ENCODE assay signal across 1 cellular context in the genomic region with DNA sequence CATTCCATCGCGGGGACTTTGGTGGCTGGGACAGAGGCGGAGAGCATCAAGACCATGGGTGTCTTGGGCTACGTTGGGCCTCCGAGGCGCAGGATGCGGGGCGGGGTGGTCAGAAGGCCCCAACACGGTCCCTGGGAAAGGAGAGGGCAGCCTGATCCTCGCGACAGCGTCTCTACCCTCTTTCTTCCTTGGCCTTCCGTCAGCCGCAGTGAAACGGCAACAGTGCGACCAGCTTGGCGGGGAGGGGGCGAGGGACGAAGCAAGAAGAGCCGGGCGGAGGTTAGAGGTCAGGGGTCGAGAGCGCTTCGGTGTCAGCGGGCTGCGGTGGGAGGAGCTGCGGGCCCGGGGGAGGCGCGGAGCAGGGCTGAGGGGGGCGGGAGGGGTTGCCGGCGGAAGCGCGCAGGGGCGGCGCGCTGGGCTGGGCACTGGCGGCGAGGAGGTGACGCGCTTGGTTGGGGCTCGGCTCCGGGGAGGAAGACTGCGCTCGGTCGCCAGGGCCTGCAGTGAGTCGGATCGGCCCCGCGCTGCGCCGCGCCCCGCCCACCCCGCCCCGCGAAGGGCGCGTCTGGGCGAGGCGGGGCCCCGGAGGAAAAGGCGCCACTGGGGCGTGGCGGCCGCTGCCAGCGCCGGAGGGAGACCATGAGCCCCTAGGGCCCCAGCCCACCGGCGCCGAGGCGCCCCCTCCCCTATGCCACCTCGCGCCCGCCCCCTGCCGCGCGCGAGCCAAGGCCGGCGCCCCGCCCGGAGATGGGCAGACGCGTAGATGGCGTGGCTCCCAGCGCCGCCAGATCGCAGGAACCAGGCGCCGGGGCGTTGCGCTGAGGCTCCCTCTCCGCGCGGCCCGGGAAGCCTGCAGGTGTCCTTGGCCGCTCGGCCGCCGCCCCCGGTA.
TF ChIP-seq lines count a peak whose summit lies in the region.

Gene KCNC4, plus strand, starts transcription at position 600 of the 889 bp plus-strand sequence. CDS start 1,186 bp downstream, outside the sequence.

TF ChIP-seq in HepG2, 621 proteins besides CTCF, POLR2A, EP300 and RAD21 (continued from another document):
- TF ChIP-seq CENPBD1 (CRISPR knock-in tag; IDR thresholded peaks at IDR 0.05; ENCODE audit: borderline replicate concordance, low read depth) (no peak), ZNF839 (CRISPR knock-in tag; IDR thresholded peaks at IDR 0.05; ENCODE audit: borderline replicate concordance) (no peak), ZBTB7A (CRISPR knock-in tag; IDR thresholded peaks at IDR 0.05) (0 out of 2 replicates have a peak, but pooled peaks have one; percentile 58), MTF2 (CRISPR knock-in tag; IDR thresholded peaks at IDR 0.05; ENCODE audit: borderline replicate concordance) (peak; percentile 6; the same call in 1 of the 2 replicates), FLYWCH1 (CRISPR knock-in tag; IDR thresholded peaks at IDR 0.05) (no peak), GABPB1 (CRISPR knock-in tag; IDR thresholded peaks at IDR 0.05) (peak; percentile 67; the same call in 1 of the 2 replicates), TAF15 (IDR thresholded peaks at IDR 0.05; ENCODE audit: low read depth, low read length, poor library complexity, severe bottlenecking) (no peak), ZBTB2 (CRISPR knock-in tag; IDR thresholded peaks at IDR 0.05; ENCODE audit: low read depth) (peak; percentile 34; the same call in 1 of the 2 replicates), KLF16 (CRISPR knock-in tag; IDR thresholded peaks at IDR 0.05) (no peak), SALL1 (CRISPR knock-in tag; IDR thresholded peaks at IDR 0.05) (0 out of 2 replicates have a peak, but pooled peaks have one; percentile 15), TFDP1 (CRISPR knock-in tag; IDR thresholded peaks at IDR 0.05; ENCODE audit: borderline replicate concordance) (peak; percentile 27; the same call in 1 of the 2 replicates), ZNF260 (CRISPR knock-in tag; IDR thresholded peaks at IDR 0.05; ENCODE audit: borderline replicate concordance, low read depth) (no peak), HMGA1 (CRISPR knock-in tag; conservative IDR thresholded peaks at IDR 0.05) (no peak), ZNF646 (CRISPR knock-in tag; IDR thresholded peaks at IDR 0.05) (no peak), TFDP2 (CRISPR knock-in tag; IDR thresholded peaks at IDR 0.05) (no peak)
- TF ChIP-seq, protein P1, sequence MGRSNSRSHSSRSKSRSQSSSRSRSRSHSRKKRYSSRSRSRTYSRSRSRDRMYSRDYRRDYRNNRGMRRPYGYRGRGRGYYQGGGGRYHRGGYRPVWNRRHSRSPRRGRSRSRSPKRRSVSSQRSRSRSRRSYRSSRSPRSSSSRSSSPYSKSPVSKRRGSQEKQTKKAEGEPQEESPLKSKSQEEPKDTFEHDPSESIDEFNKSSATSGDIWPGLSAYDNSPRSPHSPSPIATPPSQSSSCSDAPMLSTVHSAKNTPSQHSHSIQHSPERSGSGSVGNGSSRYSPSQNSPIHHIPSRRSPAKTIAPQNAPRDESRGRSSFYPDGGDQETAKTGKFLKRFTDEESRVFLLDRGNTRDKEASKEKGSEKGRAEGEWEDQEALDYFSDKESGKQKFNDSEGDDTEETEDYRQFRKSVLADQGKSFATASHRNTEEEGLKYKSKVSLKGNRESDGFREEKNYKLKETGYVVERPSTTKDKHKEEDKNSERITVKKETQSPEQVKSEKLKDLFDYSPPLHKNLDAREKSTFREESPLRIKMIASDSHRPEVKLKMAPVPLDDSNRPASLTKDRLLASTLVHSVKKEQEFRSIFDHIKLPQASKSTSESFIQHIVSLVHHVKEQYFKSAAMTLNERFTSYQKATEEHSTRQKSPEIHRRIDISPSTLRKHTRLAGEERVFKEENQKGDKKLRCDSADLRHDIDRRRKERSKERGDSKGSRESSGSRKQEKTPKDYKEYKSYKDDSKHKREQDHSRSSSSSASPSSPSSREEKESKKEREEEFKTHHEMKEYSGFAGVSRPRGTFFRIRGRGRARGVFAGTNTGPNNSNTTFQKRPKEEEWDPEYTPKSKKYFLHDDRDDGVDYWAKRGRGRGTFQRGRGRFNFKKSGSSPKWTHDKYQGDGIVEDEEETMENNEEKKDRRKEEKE (IDR thresholded peaks at IDR 0.05): no peak
